In the genomic region with DNA sequence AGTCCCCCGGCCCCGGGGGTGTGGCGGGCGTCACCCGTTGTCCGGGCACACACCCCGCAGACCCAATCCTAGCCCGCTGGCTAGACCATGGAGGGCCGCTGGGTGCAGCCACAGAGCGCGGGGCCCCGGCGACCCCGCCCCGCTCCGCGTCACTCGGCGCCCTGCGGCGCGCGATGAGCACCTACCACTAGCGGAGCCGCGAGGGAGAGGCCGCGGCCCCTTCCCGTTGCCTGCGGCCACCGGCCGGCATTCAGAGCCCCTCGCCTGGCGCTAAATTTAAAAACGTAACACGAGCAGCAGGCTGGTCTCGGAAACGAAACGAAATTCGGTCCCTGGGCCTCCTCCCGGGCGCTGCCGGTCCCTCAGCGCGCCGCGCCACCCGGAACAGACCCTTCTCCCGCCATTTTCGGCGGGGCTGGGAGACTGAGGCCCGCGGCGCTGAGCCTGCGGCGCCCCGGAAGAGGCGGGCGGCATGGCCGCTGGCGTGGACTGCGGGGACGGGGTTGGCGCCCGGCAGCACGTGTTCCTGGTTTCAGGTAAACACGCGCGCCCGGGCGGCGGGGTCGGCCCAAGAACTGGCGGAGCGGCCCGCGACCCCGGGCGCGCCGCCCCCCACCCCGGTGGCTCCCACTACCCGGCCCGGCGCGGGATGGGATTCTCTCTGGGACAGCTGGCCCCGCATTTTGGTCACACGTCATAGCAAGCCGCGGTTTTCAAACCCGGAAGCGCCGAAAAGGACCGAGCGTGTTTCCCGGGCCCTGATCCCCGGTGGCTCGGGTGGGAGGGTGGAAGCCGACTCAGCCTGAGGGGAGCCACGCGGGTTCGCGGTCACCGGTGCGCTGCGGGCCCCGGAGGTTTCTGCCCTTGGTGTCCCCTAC, we compare ENCODE assay signal across 8 cellular contexts. TPM values are rescaled to one million over a fixed set of nuclear protein-coding genes. Genes with fewer than 3 reads are reported as not detected.
DNase-seq lines count a peak whose midpoint lies in the region; ATAC-seq lines count a peak whose summit lies in the region.

A gene with protein sequence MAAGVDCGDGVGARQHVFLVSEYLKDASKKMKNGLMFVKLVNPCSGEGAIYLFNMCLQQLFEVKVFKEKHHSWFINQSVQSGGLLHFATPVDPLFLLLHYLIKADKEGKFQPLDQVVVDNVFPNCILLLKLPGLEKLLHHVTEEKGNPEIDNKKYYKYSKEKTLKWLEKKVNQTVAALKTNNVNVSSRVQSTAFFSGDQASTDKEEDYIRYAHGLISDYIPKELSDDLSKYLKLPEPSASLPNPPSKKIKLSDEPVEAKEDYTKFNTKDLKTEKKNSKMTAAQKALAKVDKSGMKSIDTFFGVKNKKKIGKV (plus strand): TSS at position 187 of the 878 bp plus-strand sequence. CDS start 286 bp downstream, at position 473.

- DNase-seq in Ammon's horn (ENCODE audit: low spot score): peak; percentile 57
- peak; percentile 82 for DNase-seq in NCI-H526 treated with DMSO at 0.1 percent for 48 hours (lab: John Stamatoyannopoulos, UW)
- peak; percentile 77 for DNase-seq in activated CD4-positive, alpha-beta memory T cell treated with anti-CD3 and anti-CD28 coated beads, Interleukin-2, amount 10 ng/mL, durations not matched to agents 7 days and 5 days
- peak; percentile 81 for DNase-seq in ecto neural progenitor cell (ENCODE audit: low spot score)
- DNase-seq in lung microvascular endothelial cell (ENCODE audit: low read depth in 2 of 2): peak; percentile 55 to 56
- peak; percentile 36 for DNase-seq in stimulated activated CD8-positive, alpha-beta memory T cell treated with anti-CD3 and anti-CD28 coated beads, Interleukin-12 subunit alpha, Interleukin-12 subunit beta, amount 100 ng/mL, for 1 hour (ENCODE audit: low read depth)

- ATAC-seq in GM19025 (IDR thresholded peaks at IDR 0.05; ENCODE audit: low read depth, unreplicated experiment) (peak; percentile 73), HG03196 (IDR thresholded peaks at IDR 0.05; ENCODE audit: unreplicated experiment) (peak; percentile 64)

- peak within 1 kb of the TSS; percentile 88 for H3K4me3 Mint-ChIP-seq in activated CD4-positive, alpha-beta memory T cell treated with anti-CD3 and anti-CD28 coated beads, Interleukin-2, amount 10 ng/mL, durations not matched to agents 7 days and 5 days

- no peaks in the 10 kb centered on the region for H3K27me3 Mint-ChIP-seq in activated CD4-positive, alpha-beta memory T cell treated with anti-CD3 and anti-CD28 coated beads, Interleukin-2, amount 10 ng/mL, durations not matched to agents 7 days and 5 days

- POLR2A ChIA-PET in activated CD4-positive, alpha-beta memory T cell treated with anti-CD3 and anti-CD28 coated beads, Interleukin-2, amount 10 ng/mL, durations not matched to agents 7 days and 5 days (lab: Charles Lee): interaction anchor here (0.6 to 7.6 kb wide), 19 partner anchors 8 to 1466 kb away, joined by 3 to 247 read pairs (median 4); a partner anchor contains a TSS

- peaks cover 9% of the 10 kb centered on the region for H3K36me3 Mint-ChIP-seq in activated CD4-positive, alpha-beta memory T cell treated with anti-CD3 and anti-CD28 coated beads, Interleukin-2, amount 10 ng/mL, durations not matched to agents 7 days and 5 days (ENCODE audit: low read depth)

- H3K9me3 Mint-ChIP-seq in activated CD4-positive, alpha-beta memory T cell treated with anti-CD3 and anti-CD28 coated beads, Interleukin-2, amount 10 ng/mL, durations not matched to agents 7 days and 5 days: no peaks in the 10 kb centered on the region

- peak within 1 kb of the TSS; percentile 89 for H3K27ac Mint-ChIP-seq in activated CD4-positive, alpha-beta memory T cell treated with anti-CD3 and anti-CD28 coated beads, Interleukin-2, amount 10 ng/mL, durations not matched to agents 7 days and 5 days

- CTCF ChIA-PET in activated CD4-positive, alpha-beta memory T cell treated with anti-CD3 and anti-CD28 coated beads, Interleukin-2, amount 10 ng/mL, durations not matched to agents 7 days and 5 days (lab: Charles Lee): interaction anchor here (0.7 to 9.1 kb wide), 8 partner anchors 12 to 974 kb away, joined by 3 to 131 read pairs (median 7); a partner anchor contains a TSS

- peaks cover 39% of the 10 kb centered on the region for H3K4me1 Mint-ChIP-seq in activated CD4-positive, alpha-beta memory T cell treated with anti-CD3 and anti-CD28 coated beads, Interleukin-2, amount 10 ng/mL, durations not matched to agents 7 days and 5 days

RNA-seq across cellular contexts. Expression of the gene that starts here (rescaled TPM):
- total RNA-seq in activated CD4-positive, alpha-beta memory T cell treated with anti-CD3 and anti-CD28 coated beads, Interleukin-2, amount 10 ng/mL, durations not matched to agents 7 days and 5 days: 10 to 100 TPM; 87.4 to 90.5 TPM
- total RNA-seq in lung microvascular endothelial cell: 15.7 and 19.2 TPM in 2 replicates

Comparison
In these comparisons a context has a peak if more than half of its experiments do, and no peak if none do; other contexts are left out.
1. Peak in every context shown above with its lines: DNase-seq and ATAC-seq.